ENCODE assay signal across 1 cellular context in genomic region chr19:18637644-18638630, GRCh38.
TF ChIP-seq lines count a peak whose summit lies in the region.

No MANE protein-coding gene starts in this region.

TF ChIP-seq in GM12878, 131 proteins besides CTCF, POLR2A, EP300 and RAD21:
- no peak for TF ChIP-seq IRF4 (IDR thresholded peaks at IDR 0.05; ENCODE audit: low read depth, low read length)
- TF ChIP-seq FOS (IDR thresholded peaks at IDR 0.05; ENCODE audit: borderline replicate concordance, extremely low read depth, insufficient read length): no peak
- no peak for TF ChIP-seq TCF3 (IDR thresholded peaks at IDR 0.05; ENCODE audit: borderline replicate concordance, insufficient read depth, low read depth, low read length)
- no peak for TF ChIP-seq FOXK2 (IDR thresholded peaks at IDR 0.05)
- TF ChIP-seq HSF1 (IDR thresholded peaks at IDR 0.05; ENCODE audit: low read depth, low read length): no peak
- TF ChIP-seq RAD51 (IDR thresholded peaks at IDR 0.05): no peak
- TF ChIP-seq ZNF687 (IDR thresholded peaks at IDR 0.05): no peak
- TF ChIP-seq NFIC (IDR thresholded peaks at IDR 0.05; ENCODE audit: low read depth, low read length): no peak
- TF ChIP-seq MEF2B (IDR thresholded peaks at IDR 0.05; ENCODE audit: partially characterized antibody, poor library complexity, severe bottlenecking): no peak
- no peak for TF ChIP-seq SMAD1 (IDR thresholded peaks at IDR 0.05; ENCODE audit: low read depth, partially characterized antibody)
- no peak for TF ChIP-seq CEBPZ (IDR thresholded peaks at IDR 0.05; ENCODE audit: low read depth, low read length)
- TF ChIP-seq CBX5 (IDR thresholded peaks at IDR 0.05; ENCODE audit: low read depth): no peak
TF ChIP-seq in GM12878: peak in this region for 0.
